Comparison of ENCODE assay signal across 10 cellular contexts in the genomic region with DNA sequence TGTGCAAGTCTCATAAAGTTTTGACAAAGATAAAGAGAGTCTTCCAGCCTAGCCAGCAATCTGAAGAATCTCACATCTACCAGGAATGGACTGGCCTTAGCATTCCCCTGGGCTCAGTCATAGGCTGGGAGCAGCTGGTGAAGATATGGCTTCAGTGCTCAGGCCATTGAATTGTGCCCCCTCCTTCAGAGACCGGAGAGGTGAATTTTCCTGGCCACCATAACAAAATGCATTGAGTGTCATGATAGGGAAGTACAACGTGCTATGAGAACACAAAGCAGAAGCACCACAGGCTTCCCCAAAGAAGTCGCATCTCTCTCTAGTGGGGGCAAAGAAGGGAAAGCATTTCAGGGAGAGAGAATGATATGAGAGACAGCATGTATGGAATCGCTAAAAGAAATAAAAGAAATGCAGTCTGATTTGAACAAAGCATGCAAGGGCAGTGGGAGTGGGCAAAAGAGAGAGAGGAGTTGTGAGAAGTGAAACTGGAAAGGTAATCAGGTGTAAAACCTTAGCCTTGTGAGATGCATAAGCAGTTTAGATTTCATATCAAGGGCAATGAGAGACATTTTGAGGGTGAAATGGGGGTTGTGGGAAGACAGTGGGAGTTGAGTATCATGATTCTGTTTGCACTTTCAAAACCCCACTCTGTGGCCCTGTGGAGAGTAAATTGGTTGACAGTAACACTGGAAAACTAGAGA.
DNase-seq lines count a peak whose midpoint lies in the region; ATAC-seq and TF ChIP-seq lines count a peak whose summit lies in the region.
"Had no signal": no experiment of that assay in that cellular context is flagged by ENCODE, and none has a peak within 500 bp of the region (broad histone marks: within the 10 kb centered on the region; RNA-seq: fewer than 3 reads in every experiment).

No MANE protein-coding gene starts in this region.

- H3K9me3 Mint-ChIP-seq in stimulated activated naive CD8-positive, alpha-beta T cell treated with anti-CD3 and anti-CD28 coated beads, Interleukin-15, amount 100 ng/mL, for 72 hours, result peaks cover 0 to 4% of the 10 kb centered on the region in 2 donors
- H3K9me3 Mint-ChIP-seq: WTC11 had no signal

- no peak overlapping the region for H3K27ac Mint-ChIP-seq in stimulated activated naive CD8-positive, alpha-beta T cell treated with anti-CD3 and anti-CD28 coated beads, Interleukin-15, amount 100 ng/mL, for 72 hours
- H3K27ac Mint-ChIP-seq: WTC11 had no signal

- no peaks in the 10 kb centered on the region for H3K4me1 Mint-ChIP-seq in stimulated activated naive CD8-positive, alpha-beta T cell treated with anti-CD3 and anti-CD28 coated beads, Interleukin-15, amount 100 ng/mL, for 72 hours

- TF ChIP-seq CTCF in GM10266 (IDR thresholded peaks at IDR 0.05; ENCODE audit: control insufficient read depth, insufficient read depth, low read depth, missing control alignments), result no peak

- DNase-seq in GM10266 (ENCODE audit: extremely low spot score) (peak; percentile 12), globus pallidus (ENCODE audit: low spot score) (peak; percentile 28), NCI-H1694 treated with DMSO at 0.1 percent for 48 hours (lab: John Stamatoyannopoulos, UW) (no peak), HuH-7.5 (ENCODE audit: low spot score) (no peak)
- no peak for DNase-seq in stimulated activated naive CD8-positive, alpha-beta T cell treated with anti-CD3 and anti-CD28 coated beads, Interleukin-15, amount 100 ng/mL, for 72 hours
- DNase-seq in stimulated activated naive CD4-positive, alpha-beta T cell (lab: John Stamatoyannopoulos, UW), result no peak
- DNase-seq: Kasumi-1 had no signal

- peak; percentile 79 for ATAC-seq in GM21360 (IDR thresholded peaks at IDR 0.05; ENCODE audit: unreplicated experiment)
- ATAC-seq in HG03159 (IDR thresholded peaks at IDR 0.05; ENCODE audit: unreplicated experiment), result peak; percentile 90
- no peak for ATAC-seq in stimulated activated naive CD8-positive, alpha-beta T cell treated with anti-CD3 and anti-CD28 coated beads, Interleukin-15, amount 100 ng/mL, for 72 hours
- ATAC-seq: WTC11 had no signal

- H3K4me3 Mint-ChIP-seq in stimulated activated naive CD8-positive, alpha-beta T cell treated with anti-CD3 and anti-CD28 coated beads, Interleukin-15, amount 100 ng/mL, for 72 hours, result no peak overlapping the region
- H3K4me3 Mint-ChIP-seq: WTC11 had no signal

- H3K27me3 Mint-ChIP-seq in stimulated activated naive CD8-positive, alpha-beta T cell treated with anti-CD3 and anti-CD28 coated beads, Interleukin-15, amount 100 ng/mL, for 72 hours, result peaks cover 9% of the 10 kb centered on the region

Comparison
In these comparisons a context has a peak if more than half of its experiments do, and no peak if none do; other contexts are left out.
1. DNase-seq: peak in GM10266 (single experiment) and globus pallidus (single experiment); none in stimulated activated naive CD8-positive, alpha-beta T cell treated with anti-CD3 and anti-CD28 coated beads, Interleukin-15, amount 100 ng/mL, for 72 hours (0 of 2), NCI-H1694 treated with DMSO at 0.1 percent for 48 hours (single experiment), HuH-7.5 (single experiment) and stimulated activated naive CD4-positive, alpha-beta T cell (0 of 6).